In the genomic region with DNA sequence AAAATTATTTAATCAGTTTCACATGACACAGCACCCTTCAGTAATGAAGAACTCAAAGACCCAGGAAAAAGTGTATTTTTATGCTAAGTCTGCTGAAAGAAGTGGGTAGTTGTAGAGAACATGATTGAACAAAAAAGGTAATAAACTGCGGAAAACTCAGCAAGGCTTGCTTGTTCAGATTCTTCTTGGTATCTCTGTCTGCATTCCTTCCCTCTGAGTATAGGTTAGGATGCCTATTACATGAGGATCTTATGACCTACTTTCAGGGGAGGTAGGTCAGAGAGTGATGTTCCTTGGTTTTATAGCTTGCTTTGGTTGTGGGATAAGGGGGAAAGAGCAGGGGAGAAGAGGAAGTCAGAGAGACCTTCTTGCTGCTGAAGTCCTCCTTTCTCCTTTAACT, we compare ENCODE assay signal across 27 cellular contexts.
"Had no signal": no experiment of that assay in that cellular context is flagged by ENCODE, and none has a peak within 500 bp of the region (broad histone marks: within the 10 kb centered on the region; RNA-seq: fewer than 3 reads in every experiment).

No MANE protein-coding gene starts in this region.

- H3K27me3 Mint-ChIP-seq: memory B cell; naive thymus-derived CD8-positive, alpha-beta T cell; stimulated activated naive CD8-positive, alpha-beta T cell treated with anti-CD3 and anti-CD28 coated beads, Interleukin-15, Interleukin-2, amounts not matched to agents 100 ng/mL and 50 ng/mL, for 24 hours had no signal

- H3K4me3 Mint-ChIP-seq: memory B cell; naive thymus-derived CD8-positive, alpha-beta T cell; nephron; neural crest cell; stimulated activated effector memory CD8-positive, alpha-beta T cell treated with anti-CD3 and anti-CD28 coated beads, Interleukin-12 subunit alpha, Interleukin-12 subunit beta, amount 100 ng/mL, for 72 hours; stimulated activated naive CD8-positive, alpha-beta T cell treated with anti-CD3 and anti-CD28 coated beads, Interleukin-15, Interleukin-2, amounts not matched to agents 100 ng/mL and 50 ng/mL, for 24 hours had no signal

- DNase-seq: hippocampal formation; kidney; left colon; left lung; naive thymus-derived CD8-positive, alpha-beta T cell; nucleus accumbens; pancreas; posterior cingulate gyrus; retina; right cardiac atrium; spleen; stimulated activated CD4-positive, alpha-beta T cell treated with anti-CD3 and anti-CD28 coated beads, Interleukin-4, amount 100 ng/mL, for 24 hours; stimulated activated naive CD4-positive, alpha-beta T cell; upper lobe of left lung had no signal

- H3K36me3 ChIP-seq: left lung, pancreas, prostate gland, spleen, suprapubic skin, thoracic aorta, tibial nerve, upper lobe of left lung, vagina had no signal

- H3K4me1 ChIP-seq: left lung, pancreas, prostate gland, spleen, suprapubic skin, tibial nerve, upper lobe of left lung, vagina had no signal

- ATAC-seq: left colon; left lung; naive thymus-derived CD8-positive, alpha-beta T cell; pancreas; right cardiac atrium; sciatic nerve; stimulated activated effector memory CD8-positive, alpha-beta T cell treated with anti-CD3 and anti-CD28 coated beads, Interleukin-12 subunit alpha, Interleukin-12 subunit beta, amount 100 ng/mL, for 72 hours had no signal

- H3K4me3 ChIP-seq: left lung, lung, pancreas, prostate gland, skin epidermis, spleen, suprapubic skin, thoracic aorta, tibial nerve, upper lobe of left lung, vagina had no signal

- FAIRE-seq: kidney, pancreas had no signal

- H3K9me3 ChIP-seq: pancreas, prostate gland, thoracic aorta, vagina had no signal

- H3K36me3 Mint-ChIP-seq: memory B cell; naive thymus-derived CD8-positive, alpha-beta T cell; stimulated activated effector memory CD8-positive, alpha-beta T cell treated with anti-CD3 and anti-CD28 coated beads, Interleukin-12 subunit alpha, Interleukin-12 subunit beta, amount 100 ng/mL, for 72 hours had no signal

- H3K4me1 Mint-ChIP-seq: memory B cell; naive thymus-derived CD8-positive, alpha-beta T cell; nephron; neural crest cell; stimulated activated effector memory CD8-positive, alpha-beta T cell treated with anti-CD3 and anti-CD28 coated beads, Interleukin-12 subunit alpha, Interleukin-12 subunit beta, amount 100 ng/mL, for 72 hours had no signal

- H3K27ac Mint-ChIP-seq: memory B cell; naive thymus-derived CD8-positive, alpha-beta T cell; nephron; stimulated activated effector memory CD8-positive, alpha-beta T cell treated with anti-CD3 and anti-CD28 coated beads, Interleukin-12 subunit alpha, Interleukin-12 subunit beta, amount 100 ng/mL, for 72 hours; stimulated activated naive CD8-positive, alpha-beta T cell treated with anti-CD3 and anti-CD28 coated beads, Interleukin-15, Interleukin-2, amounts not matched to agents 100 ng/mL and 50 ng/mL, for 24 hours had no signal

- H3K27me3 ChIP-seq: left lung, pancreas, spleen, suprapubic skin, tibial nerve, upper lobe of left lung, vagina had no signal

- H3K27ac ChIP-seq: left lung, pancreas, prostate gland, skin epidermis, spleen, suprapubic skin, thoracic aorta, tibial nerve, upper lobe of left lung, vagina had no signal
